29 cellular contexts compared by ENCODE assay signal in genomic region chr22:50573491-50574382, GRCh38. TPM values are rescaled to one million over a fixed set of nuclear protein-coding genes. Genes with fewer than 3 reads are reported as not detected.
"Had no signal": no experiment of that assay in that cellular context is flagged by ENCODE, and none has a peak within 500 bp of the region (broad histone marks: within the 10 kb centered on the region; RNA-seq: fewer than 3 reads in every experiment).

No MANE protein-coding gene starts in this region.

- H3K4me3 ChIP-seq: colonic mucosa, esophagus muscularis mucosa, gastroesophageal sphincter, heart left ventricle, hepatocyte, prostate gland, right atrium auricular region, smooth muscle cell, suprapubic skin, transverse colon, upper lobe of right lung, uterus had no signal

- H3K36me3 ChIP-seq: colonic mucosa, prostate gland, transverse colon, upper lobe of right lung, uterus had no signal

- H3K4me2 ChIP-seq: hepatocyte, smooth muscle cell had no signal

- ATAC-seq: foreskin keratinocyte; gastroesophageal sphincter; heart left ventricle; left lobe of liver; naive thymus-derived CD8-positive, alpha-beta T cell; sciatic nerve; upper lobe of right lung had no signal

- DNase-seq: colonic mucosa; effector CD8-positive, alpha-beta T cell; foreskin keratinocyte; heart left ventricle; kidney; naive thymus-derived CD8-positive, alpha-beta T cell; nephron progenitor cell; occipital lobe; stimulated activated CD4-positive, alpha-beta T cell treated with anti-CD3 and anti-CD28 coated beads, Interleukin-12 subunit alpha, Interleukin-12 subunit beta, amount 100 ng/mL, for 4 hours; stimulated activated CD4-positive, alpha-beta T cell treated with anti-CD3 and anti-CD28 coated beads, Interleukin-1b, Interleukin-23, amount 100 ng/mL, for 48 hours; stimulated activated CD4-positive, alpha-beta T cell treated with anti-CD3 and anti-CD28 coated beads, Interleukin-4, amount 100 ng/mL, for 1 hour; stimulated activated CD8-positive, alpha-beta memory T cell treated with anti-CD3 and anti-CD28 coated beads, Interleukin-4, amount 100 ng/mL, for 48 hours; stimulated activated naive CD4-positive, alpha-beta T cell; stimulated activated naive CD8-positive, alpha-beta T cell treated with anti-CD3 and anti-CD28 coated beads, Interleukin-15, amount 100 ng/mL, for 72 hours; transverse colon; upper lobe of right lung; uterus had no signal

- H3K9me3 ChIP-seq: colonic mucosa, esophagus muscularis mucosa, gastroesophageal sphincter, heart left ventricle, prostate gland, right atrium auricular region, suprapubic skin, transverse colon, upper lobe of right lung, uterus had no signal

- H2AFZ ChIP-seq: hepatocyte, parathyroid adenoma had no signal

- H3K4me1 ChIP-seq: colonic mucosa, foreskin keratinocyte, prostate gland, uterus had no signal

- H3K27ac ChIP-seq: colonic mucosa, esophagus muscularis mucosa, foreskin keratinocyte, gastroesophageal sphincter, heart left ventricle, hepatocyte, parathyroid adenoma, prostate gland, right atrium auricular region, suprapubic skin, transverse colon, upper lobe of right lung, uterus had no signal

- H3K27me3 ChIP-seq: colonic mucosa, heart left ventricle, hepatocyte, right atrium auricular region, suprapubic skin, transverse colon, upper lobe of right lung, uterus had no signal

- H3K9ac ChIP-seq: parathyroid adenoma had no signal

RNA-seq across cellular contexts. Expression of gene SYCE3, which starts 11.0 kb away (rescaled TPM):
- polyA plus RNA-seq: endothelial cell of umbilical vein; fibroblast of lung; heart left ventricle; naive thymus-derived CD8-positive, alpha-beta T cell; smooth muscle cell had no signal

RNA-seq across cellular contexts. Expression of gene MAPK8IP2, which starts 26.9 kb away (rescaled TPM):
- polyA plus RNA-seq: naive thymus-derived CD8-positive, alpha-beta T cell had no signal

RNA-seq across cellular contexts. Expression of gene KLHDC7B, which starts 28.0 kb away (rescaled TPM):
- polyA plus RNA-seq: endothelial cell of umbilical vein, fibroblast of lung had no signal
